In the genomic region with DNA sequence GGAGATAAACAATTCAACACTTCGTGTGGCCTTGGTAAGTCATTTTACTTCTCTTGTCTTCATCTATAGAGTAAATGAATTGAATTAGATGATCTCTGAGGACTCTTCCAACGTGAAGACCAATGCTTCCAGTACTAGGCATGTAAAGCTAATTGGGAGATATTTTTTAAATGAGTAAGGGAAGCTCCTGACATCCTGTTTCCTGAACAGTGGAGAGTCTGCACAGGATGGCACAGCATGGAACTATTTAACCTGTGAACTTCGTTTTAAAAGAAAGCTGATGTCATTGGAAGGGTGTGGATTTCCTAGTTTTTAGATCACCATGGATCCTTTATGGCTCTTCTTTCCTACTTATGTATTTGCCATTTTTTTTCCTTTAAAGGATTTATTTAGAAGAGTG, we compare ENCODE assay signal across 19 cellular contexts. TPM values are rescaled to one million over a fixed set of nuclear protein-coding genes. Genes with fewer than 3 reads are reported as not detected.
A peak's percentile ranks its signal among the peaks of the same experiment; 100 is the strongest.
DNase-seq lines count a peak whose midpoint lies in the region; ATAC-seq and TF ChIP-seq lines count a peak whose summit lies in the region.
"Had no signal": no experiment of that assay in that cellular context is flagged by ENCODE, and none has a peak within 500 bp of the region (broad histone marks: within the 10 kb centered on the region; RNA-seq: fewer than 3 reads in every experiment).

No MANE protein-coding gene starts in this region.

- DNase-seq in BJ (ENCODE audit: low read depth) (peak; percentile 9), HFF-Myc (ENCODE audit: extremely low read depth, low read depth) (peak; percentile 38), cerebellar cortex (ENCODE audit: low spot score) (peak; percentile 28), iris pigment epithelial cell (ENCODE audit: low read depth) (peak; percentile 2)
- no peak for DNase-seq in T-helper 2 cell treated with Interferon-gamma antibody and Interleukin-4, amounts not matched to agents 5 μg/mL and 100 μg/mL, for 36 hours (ENCODE audit: low spot score)
- no peak for DNase-seq in CD8-positive, alpha-beta memory T cell
- DNase-seq: activated naive CD8-positive, alpha-beta T cell treated with anti-CD3 and anti-CD28 coated beads, Interleukin-2, amount 10 ng/mL, durations not matched to agents 7 days and 5 days; CD8-positive, alpha-beta T cell; DMS53; left ventricle myocardium inferior; MV-4-11; NCI-H1930; RPMI8226; uterus had no signal

- no peaks in the 10 kb centered on the region for H3K4me1 ChIP-seq in CD8-positive, alpha-beta memory T cell (ENCODE audit: insufficient read depth, low read length)
- H3K4me1 ChIP-seq: left ventricle myocardium inferior, uterus had no signal

- H3K27me3 Mint-ChIP-seq in T-helper 2 cell treated with Interferon-gamma antibody and Interleukin-4, amounts not matched to agents 5 μg/mL and 100 μg/mL, for 36 hours (ENCODE audit: low read depth), result peaks cover 52% of the 10 kb centered on the region
- H3K27me3 Mint-ChIP-seq in CD8-positive, alpha-beta memory T cell, result peaks cover 35 to 75% of the 10 kb centered on the region in 2 donors

- H3K9me3 Mint-ChIP-seq in T-helper 2 cell treated with Interferon-gamma antibody and Interleukin-4, amounts not matched to agents 5 μg/mL and 100 μg/mL, for 36 hours, result no peaks in the 10 kb centered on the region
- H3K9me3 Mint-ChIP-seq in CD8-positive, alpha-beta memory T cell, result no peaks in the 10 kb centered on the region
- H3K9me3 Mint-ChIP-seq: activated naive CD8-positive, alpha-beta T cell treated with anti-CD3 and anti-CD28 coated beads, Interleukin-2, amount 10 ng/mL, durations not matched to agents 7 days and 5 days; brain; CD8-positive, alpha-beta T cell had no signal

- TF ChIP-seq CTCF in BJ (IDR thresholded peaks at IDR 0.05; ENCODE audit: insufficient read depth, low read depth, low read length) (no peak), HFF-Myc (IDR thresholded peaks at IDR 0.05; ENCODE audit: low read depth, low read length, missing control alignments) (no peak)

- ATAC-seq in HG02623 (IDR thresholded peaks at IDR 0.05; ENCODE audit: unreplicated experiment), result no peak
- no peak for ATAC-seq in GM19328 (IDR thresholded peaks at IDR 0.05; ENCODE audit: unreplicated experiment)
- ATAC-seq: CD8-positive, alpha-beta T cell had no signal

- CTCF ChIA-PET in BJ (lab: Yijun Ruan, JAX), result no interaction called here
- CTCF ChIA-PET in CD8-positive, alpha-beta memory T cell (lab: Charles Lee), result no interaction called here

- H3K27me3 ChIP-seq in BJ (ENCODE audit: control insufficient read depth, insufficient read depth, low read length), result peaks cover 3% of the 10 kb centered on the region; the same call in 1 of the 2 replicates
- no peaks in the 10 kb centered on the region for H3K27me3 ChIP-seq in CD8-positive, alpha-beta memory T cell (ENCODE audit: insufficient read depth, low read length, poor library complexity, severe bottlenecking)

- H3K4me3 Mint-ChIP-seq in T-helper 2 cell treated with Interferon-gamma antibody and Interleukin-4, amounts not matched to agents 5 μg/mL and 100 μg/mL, for 36 hours, result no peak overlapping the region
- H3K4me3 Mint-ChIP-seq in CD8-positive, alpha-beta memory T cell, result no peak overlapping the region
- H3K4me3 Mint-ChIP-seq: activated naive CD8-positive, alpha-beta T cell treated with anti-CD3 and anti-CD28 coated beads, Interleukin-2, amount 10 ng/mL, durations not matched to agents 7 days and 5 days; brain; CD8-positive, alpha-beta T cell had no signal

- no peak overlapping the region for H3K4me3 ChIP-seq in BJ (ENCODE audit: low read depth, low read length)
- no peak overlapping the region for H3K4me3 ChIP-seq in HFF-Myc (replicated peaks; ENCODE audit: low read depth, low read length)
- no peak overlapping the region for H3K4me3 ChIP-seq in CD8-positive, alpha-beta memory T cell (ENCODE audit: low read length)
- H3K4me3 ChIP-seq: coronary artery, left ventricle myocardium inferior, uterus had no signal

- H3K36me3 Mint-ChIP-seq in T-helper 2 cell treated with Interferon-gamma antibody and Interleukin-4, amounts not matched to agents 5 μg/mL and 100 μg/mL, for 36 hours (ENCODE audit: low read depth), result no peaks in the 10 kb centered on the region
- no peaks in the 10 kb centered on the region for H3K36me3 Mint-ChIP-seq in CD8-positive, alpha-beta memory T cell
- H3K36me3 Mint-ChIP-seq: activated naive CD8-positive, alpha-beta T cell treated with anti-CD3 and anti-CD28 coated beads, Interleukin-2, amount 10 ng/mL, durations not matched to agents 7 days and 5 days; brain; CD8-positive, alpha-beta T cell had no signal

- no peaks in the 10 kb centered on the region for H3K9me3 ChIP-seq in CD8-positive, alpha-beta memory T cell (ENCODE audit: low read length)
- H3K9me3 ChIP-seq: left ventricle myocardium inferior, neutrophil, uterus had no signal

- no peaks in the 10 kb centered on the region for H3K4me1 Mint-ChIP-seq in T-helper 2 cell treated with Interferon-gamma antibody and Interleukin-4, amounts not matched to agents 5 μg/mL and 100 μg/mL, for 36 hours (ENCODE audit: low read depth)
- H3K4me1 Mint-ChIP-seq in CD8-positive, alpha-beta memory T cell, result no peaks in the 10 kb centered on the region
- H3K4me1 Mint-ChIP-seq: activated naive CD8-positive, alpha-beta T cell treated with anti-CD3 and anti-CD28 coated beads, Interleukin-2, amount 10 ng/mL, durations not matched to agents 7 days and 5 days; brain had no signal

- POLR2A ChIA-PET in BJ (lab: Charles Lee), result no interaction called here
- POLR2A ChIA-PET in CD8-positive, alpha-beta memory T cell (lab: Charles Lee), result no interaction called here

- no peak overlapping the region for H3K27ac Mint-ChIP-seq in T-helper 2 cell treated with Interferon-gamma antibody and Interleukin-4, amounts not matched to agents 5 μg/mL and 100 μg/mL, for 36 hours
- H3K27ac Mint-ChIP-seq in CD8-positive, alpha-beta memory T cell, result no peak overlapping the region
- H3K27ac Mint-ChIP-seq: activated naive CD8-positive, alpha-beta T cell treated with anti-CD3 and anti-CD28 coated beads, Interleukin-2, amount 10 ng/mL, durations not matched to agents 7 days and 5 days; brain; CD8-positive, alpha-beta T cell had no signal

- no peaks in the 10 kb centered on the region for H3K36me3 ChIP-seq in BJ (ENCODE audit: control insufficient read depth, insufficient read depth, low read length)
- no peaks in the 10 kb centered on the region for H3K36me3 ChIP-seq in CD8-positive, alpha-beta memory T cell (ENCODE audit: insufficient read depth, low read length)
- H3K36me3 ChIP-seq: left ventricle myocardium inferior, neutrophil, uterus had no signal

- no peak overlapping the region for H3K27ac ChIP-seq in CD8-positive, alpha-beta memory T cell (ENCODE audit: low read depth, low read length)
- H3K27ac ChIP-seq: coronary artery, left ventricle myocardium inferior, neutrophil, uterus had no signal

RNA-seq across cellular contexts. Expression of a gene that starts 48.4 kb away (rescaled TPM):
- 67.7 and 74.1 TPM in 2 replicates for polyA plus RNA-seq in BJ (2011; rRNA removed)
- polyA minus RNA-seq in BJ (2011; rRNA and poly(A)+ RNA removed), result 27.6 and 30.5 TPM in 2 replicates
- 10 to 100 TPM; 32.3 to 37.1 TPM for total RNA-seq in CD8-positive, alpha-beta memory T cell
- 26.3 TPM for polyA plus RNA-seq in CD8-positive, alpha-beta memory T cell

Comparison
In these comparisons a context has a peak if more than half of its experiments do, and no peak if none do; other contexts are left out.
1. DNase-seq: peak in BJ (single experiment), HFF-Myc (single experiment), cerebellar cortex (single experiment) and iris pigment epithelial cell (single experiment); none in T-helper 2 cell treated with Interferon-gamma antibody and Interleukin-4, amounts not matched to agents 5 μg/mL and 100 μg/mL, for 36 hours (single experiment) and CD8-positive, alpha-beta memory T cell (0 of 5).